ENCODE assay signal across 33 cellular contexts in the genomic region with DNA sequence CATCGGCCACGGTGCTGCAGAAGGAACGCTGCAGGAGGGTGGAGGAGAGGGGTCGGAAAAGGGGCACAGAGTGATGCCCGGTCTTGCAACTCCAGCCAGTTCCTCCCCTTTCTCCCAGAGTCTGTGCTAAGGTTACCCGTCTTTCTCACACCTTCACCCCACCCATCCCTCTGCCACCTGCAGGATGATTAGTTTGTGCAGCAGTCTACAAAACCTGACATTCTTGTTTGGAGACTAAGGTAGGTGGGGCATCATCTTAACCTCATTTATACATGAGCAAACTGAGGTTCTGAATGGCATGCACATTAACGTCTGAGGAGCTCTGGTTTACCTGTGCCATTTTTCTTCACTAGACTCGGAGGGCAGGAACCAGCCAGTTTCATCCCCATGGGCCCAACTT.
"Had no signal": no experiment of that assay in that cellular context is flagged by ENCODE, and none has a peak within 500 bp of the region (broad histone marks: within the 10 kb centered on the region; RNA-seq: fewer than 3 reads in every experiment).

No MANE protein-coding gene starts in this region.

- H3K4me3 ChIP-seq: esophagus muscularis mucosa, gastrocnemius medialis, heart left ventricle had no signal

- H3K27me3 ChIP-seq: brain microvascular endothelial cell, foreskin keratinocyte, gastrocnemius medialis had no signal

- H3K4me1 ChIP-seq: esophagus muscularis mucosa, foreskin keratinocyte, gastrocnemius medialis, heart left ventricle had no signal

- FAIRE-seq: astrocyte, colon had no signal

- H3K36me3 ChIP-seq: brain microvascular endothelial cell, esophagus muscularis mucosa, gastrocnemius medialis, heart left ventricle had no signal

- DNase-seq: activated B cell treated with CpG ODN at 0.5 μM for 24 hours; activated CD4-positive, alpha-beta memory T cell treated with anti-CD3 and anti-CD28 coated beads, Interleukin-2, amount 10 ng/mL, durations not matched to agents 7 days and 5 days; activated CD4-positive, alpha-beta T cell treated with anti-CD3 and anti-CD28 coated beads for 36 hours; activated CD4-positive, alpha-beta T cell treated with anti-CD3 and anti-CD28 coated beads, Interleukin-2, amount 10 ng/mL, durations not matched to agents 24 days and 14 days; activated CD4-positive, alpha-beta T cell treated with anti-CD3 and anti-CD28 coated beads, Interleukin-2, amount 50 U/mL, for 4 hours; activated CD8-positive, alpha-beta memory T cell treated with anti-CD3 and anti-CD28 coated beads, Interleukin-2, amount 50 U/mL, for 48 hours; activated effector memory CD4-positive, alpha-beta T cell treated with Interleukin-2 at 50 U/mL for 16 hours; activated gamma-delta T cell treated with Interleukin-2 at 50 U/mL for 16 hours; activated naive CD4-positive, alpha-beta T cell treated with anti-CD3 and anti-CD28 coated beads, Interleukin-2, amount 50 U/mL, for 16 hours; activated naive CD4-positive, alpha-beta T cell treated with Interleukin-2 at 50 U/mL for 16 hours; activated T-cell treated with anti-CD3 and anti-CD28 coated beads, Interleukin-2, amount 50 U/mL, for 4 hours; amniotic stem cell; anterior cingulate cortex; brain microvascular endothelial cell; caudate nucleus; cortex of kidney; dermis blood vessel endothelial cell; effector CD4-positive, alpha-beta T cell; effector memory CD8-positive, alpha-beta T cell; foreskin keratinocyte; gastrocnemius medialis; glutamatergic neuron; heart left ventricle; T-helper 1 cell; T-helper 17 cell; T1000; WERI-Rb-1 had no signal

- H3K9me3 ChIP-seq: esophagus muscularis mucosa, gastrocnemius medialis, heart left ventricle had no signal

- ATAC-seq: activated CD4-positive, alpha-beta T cell treated with anti-CD3 and anti-CD28 coated beads for 36 hours; activated CD4-positive, CD25-positive, alpha-beta regulatory T cell treated with anti-CD3 and anti-CD28 coated beads, Interleukin-2, amount 50 U/mL, for 24 hours; activated T-cell treated with anti-CD3 and anti-CD28 coated beads, Interleukin-2, amount 50 U/mL, for 4 hours; activated T-helper 17 cell treated with anti-CD3 and anti-CD28 coated beads, Interleukin-2, amount 50 U/mL, for 72 hours; effector memory CD8-positive, alpha-beta T cell; foreskin keratinocyte; gastrocnemius medialis; heart left ventricle; T-helper 17 cell had no signal

- H3K27ac ChIP-seq: brain microvascular endothelial cell, epithelial cell of prostate, esophagus muscularis mucosa, foreskin keratinocyte, gastrocnemius medialis, heart left ventricle, WERI-Rb-1 had no signal
